Comparison of ENCODE assay signal across 1 cellular context in genomic region chr16:53865492-53865863, GRCh38.
TF ChIP-seq lines count a peak whose summit lies in the region.

No MANE protein-coding gene starts in this region.

TF ChIP-seq in K562, 482 proteins besides CTCF, POLR2A, EP300 and RAD21 (continued from another document and continues in another):
- TF ChIP-seq MAX (CRISPR knock-in tag; IDR thresholded peaks at IDR 0.05), result no peak
- no peak for TF ChIP-seq ERF (CRISPR knock-in tag; IDR thresholded peaks at IDR 0.05)
- peak; percentile 65 for TF ChIP-seq SMAD4 (CRISPR knock-in tag; conservative IDR thresholded peaks at IDR 0.05)
- TF ChIP-seq E2F8 (IDR thresholded peaks at IDR 0.05; ENCODE audit: low read depth, partially characterized antibody), result no peak
- TF ChIP-seq ZNF316 (IDR thresholded peaks at IDR 0.05), result peak; percentile 54
- peak; percentile 55; the same call in 1 of the 2 replicates for TF ChIP-seq SMARCE1 (IDR thresholded peaks at IDR 0.05)
- TF ChIP-seq FOXP1 (CRISPR knock-in tag; IDR thresholded peaks at IDR 0.05), result no peak
- TF ChIP-seq ZMIZ1 (IDR thresholded peaks at IDR 0.05; ENCODE audit: low read depth in 2 of 2, low read length in 2 of 2), result no peak
- no peak for TF ChIP-seq GTF2A2 (tag; IDR thresholded peaks at IDR 0.05)
- no peak for TF ChIP-seq NR2C1 (IDR thresholded peaks at IDR 0.05)
- no peak for TF ChIP-seq NR2C1 (tag; IDR thresholded peaks at IDR 0.05)
- peak; percentile 66; the same call in 1 of the 2 replicates for TF ChIP-seq ZEB2 (IDR thresholded peaks at IDR 0.05)
- TF ChIP-seq ZFP91 (CRISPR knock-in tag; IDR thresholded peaks at IDR 0.05), result no peak
- no peak for TF ChIP-seq CC2D1A (IDR thresholded peaks at IDR 0.05)
- no peak for TF ChIP-seq E2F5 (CRISPR knock-in tag; IDR thresholded peaks at IDR 0.05)
- 0 out of 6 replicates have a peak, but pooled peaks of 1 of the 3 experiments have one; percentile 4 for TF ChIP-seq ZBTB11 (CRISPR knock-in tag; IDR thresholded peaks at IDR 0.05)
- TF ChIP-seq CSDE1 (IDR thresholded peaks at IDR 0.05), result no peak
- no peak for TF ChIP-seq ZFP36 (IDR thresholded peaks at IDR 0.05; ENCODE audit: low read depth, low read length, partially characterized antibody)
- TF ChIP-seq PKNOX1 (IDR thresholded peaks at IDR 0.05), result peak; percentile 78
- TF ChIP-seq SMARCA4 (IDR thresholded peaks at IDR 0.05), result peak; percentile 69; the same call in 1 of the 2 replicates
- 0 out of 2 replicates have a peak, but pooled peaks have one; percentile 31 for TF ChIP-seq MAFG (tag; conservative IDR thresholded peaks at IDR 0.05)
- no peak for TF ChIP-seq HNRNPLL (IDR thresholded peaks at IDR 0.05; ENCODE audit: low read depth, low read length, poor library complexity, severe bottlenecking)
- TF ChIP-seq CBFA2T3 (IDR thresholded peaks at IDR 0.05), result peak; percentile 56; the same call in 1 of the 2 replicates
- TF ChIP-seq HDAC1 (IDR thresholded peaks at IDR 0.05), result peak in 1 of 2 experiments; percentile 67; a peak in 2 of 4 replicates
- no peak for TF ChIP-seq FOXP4 (CRISPR knock-in tag; IDR thresholded peaks at IDR 0.05; ENCODE audit: borderline replicate concordance)
- TF ChIP-seq AFF1 (IDR thresholded peaks at IDR 0.05; ENCODE audit: low read depth in 1 of 2, partially characterized antibody in 2 of 2), result no peak
- peak; percentile 71 for TF ChIP-seq MEIS2 (IDR thresholded peaks at IDR 0.05; ENCODE audit: partially characterized antibody)
- peak; percentile 82 for TF ChIP-seq ARID1B (IDR thresholded peaks at IDR 0.05)
- TF ChIP-seq ZNF644 (tag; IDR thresholded peaks at IDR 0.05; ENCODE audit: low read depth), result 0 out of 2 replicates have a peak, but pooled peaks have one; percentile 55
- no peak for TF ChIP-seq BCLAF1 (IDR thresholded peaks at IDR 0.05; ENCODE audit: borderline replicate concordance in 1 of 2, control insufficient read depth in 1 of 2, low read depth in 2 of 2, low read length in 1 of 2)
- TF ChIP-seq L3MBTL2 (IDR thresholded peaks at IDR 0.05), result 0 out of 2 replicates have a peak, but pooled peaks have one; percentile 11
- peak; percentile 61; the same call in 1 of the 2 replicates for TF ChIP-seq JUND (IDR thresholded peaks at IDR 0.05; ENCODE audit: borderline replicate concordance, low read depth, low read length)
- TF ChIP-seq JUND (tag; IDR thresholded peaks at IDR 0.05; ENCODE audit: borderline replicate concordance, low read depth, low read length), result peak; percentile 59; the same call in 1 of the 3 replicates
- no peak for TF ChIP-seq BHLHE40 (IDR thresholded peaks at IDR 0.05; ENCODE audit: low read length)
- no peak for TF ChIP-seq NR3C1 (CRISPR knock-in tag; IDR thresholded peaks at IDR 0.05)
